In genomic region chr5:121350493-121350892, GRCh38 we compare ENCODE assay signal across 20 cellular contexts.
DNase-seq lines count a peak whose midpoint lies in the region; ATAC-seq, FAIRE-seq and TF ChIP-seq lines count a peak whose summit lies in the region.
"Had no signal": no experiment of that assay in that cellular context is flagged by ENCODE, and none has a peak within 500 bp of the region (broad histone marks: within the 10 kb centered on the region; RNA-seq: fewer than 3 reads in every experiment).

No MANE protein-coding gene starts in this region.

- no peak for ATAC-seq in pancreas
- ATAC-seq: gastrocnemius medialis had no signal

- no peak for TF ChIP-seq CTCF in AG09309 (IDR thresholded peaks at IDR 0.05; ENCODE audit: control insufficient read depth, insufficient read depth, low read depth, low read length, missing control alignments)
- TF ChIP-seq CTCF in fibroblast of mammary gland (conservative IDR thresholded peaks at IDR 0.05; ENCODE audit: control insufficient read depth, insufficient read depth, low read depth, low read length), result no peak
- TF ChIP-seq CTCF in pancreas (IDR thresholded peaks at IDR 0.05), result no peak

- no peaks in the 10 kb centered on the region for H3K4me1 ChIP-seq in pancreas
- H3K4me1 ChIP-seq: gastrocnemius medialis had no signal

- H3K9me3 ChIP-seq in MG63 (no peaks in the 10 kb centered on the region), pancreas (no peaks in the 10 kb centered on the region)
- H3K9me3 ChIP-seq: gastrocnemius medialis had no signal

- DNase-seq in AG09309 (ENCODE audit: low read depth), result peak; percentile 16
- DNase-seq in H54 (ENCODE audit: insufficient read length, low spot score), result no peak
- peak; percentile 16 for DNase-seq in SW480 (ENCODE audit: low spot score)
- peak; percentile 55 for DNase-seq in fibroblast of mammary gland (ENCODE audit: low read depth)
- DNase-seq in mucosa of gallbladder (ENCODE audit: low spot score), result no peak
- DNase-seq in MG63, result no peak
- no peak for DNase-seq in pancreas
- no peak for DNase-seq in central memory CD4-positive, alpha-beta T cell
- DNase-seq: activated CD4-positive, alpha-beta T cell treated with anti-CD3 and anti-CD28 coated beads, Interleukin-2, amount 50 U/mL, for 4 hours; activated gamma-delta T cell treated with Interleukin-2 at 50 U/mL for 16 hours; amniotic stem cell; CD4-positive, alpha-beta T cell; endodermal cell; gastrocnemius medialis; Kasumi-1; midbrain; NCI-H1417 treated with DMSO at 0.1 percent for 48 hours; stimulated activated CD4-positive, alpha-beta T cell treated with anti-CD3 and anti-CD28 coated beads, Interleukin-4, amount 100 ng/mL, for 1 hour had no signal

- H3K27ac ChIP-seq in pancreas, result no peak overlapping the region
- H3K27ac ChIP-seq: gastrocnemius medialis, PC-9, skin epidermis had no signal

- no peaks in the 10 kb centered on the region for H3K36me3 ChIP-seq in MG63
- H3K36me3 ChIP-seq in pancreas, result no peaks in the 10 kb centered on the region
- H3K36me3 ChIP-seq: gastrocnemius medialis had no signal

- intact Hi-C loops in pancreas (cut with DNase I), result no loop called here

- 15% methylated on average over 2 of the region's 2 CpGs for WGBS in pancreas, 2 donors

- no peak overlapping the region for H3K4me3 ChIP-seq in AG09309 (ENCODE audit: control insufficient read depth, low read depth, low read length)
- H3K4me3 ChIP-seq in fibroblast of mammary gland (ENCODE audit: control insufficient read depth, low read depth, low read length), result no peak overlapping the region
- no peak overlapping the region for H3K4me3 ChIP-seq in MG63
- H3K4me3 ChIP-seq in pancreas, result no peak overlapping the region
- H3K4me3 ChIP-seq: gastrocnemius medialis, PC-9, skin epidermis had no signal

- FAIRE-seq in H54 (lab: Jason Lieb, UNC) (peak; percentile 48), pancreas (lab: Jason Lieb, UNC) (no peak)

- H3K27me3 ChIP-seq in MG63 (no peaks in the 10 kb centered on the region), pancreas (no peaks in the 10 kb centered on the region)
- H3K27me3 ChIP-seq: gastrocnemius medialis had no signal

- TF ChIP-seq POLR2A in H54 (IDR thresholded peaks at IDR 0.05; ENCODE audit: low read depth, low read length), result no peak

Comparison
In these comparisons a context has a peak if more than half of its experiments do, and no peak if none do; other contexts are left out.
1. DNase-seq: peak in AG09309 (single experiment), SW480 (single experiment) and fibroblast of mammary gland (single experiment); none in H54 (single experiment), mucosa of gallbladder (single experiment), MG63 (single experiment), pancreas (0 of 6) and central memory CD4-positive, alpha-beta T cell (single experiment).